8 cellular contexts compared by ENCODE assay signal in genomic region chr11:2015044-2015443, GRCh38. TPM values are rescaled to one million over a fixed set of nuclear protein-coding genes. Genes with fewer than 3 reads are reported as not detected.
"Had no signal": no experiment of that assay in that cellular context is flagged by ENCODE, and none has a peak within 500 bp of the region (broad histone marks: within the 10 kb centered on the region; RNA-seq: fewer than 3 reads in every experiment).

No MANE protein-coding gene starts in this region.

- H3K27me3 Mint-ChIP-seq: IgD-negative memory B cell had no signal

- H3K4me3 Mint-ChIP-seq: IgD-negative memory B cell had no signal

- H3K4me3 ChIP-seq: K562 had no signal

- ATAC-seq: K562 had no signal

- DNase-seq: IMR-90, KBM-7, KG1 had no signal

- H3K4me2 ChIP-seq: KMS-11 had no signal

- H3K27ac ChIP-seq: HL-60, KMS-11 had no signal

- H3K9me3 Mint-ChIP-seq: IgD-negative memory B cell had no signal

- H3K9ac ChIP-seq: KMS-11 had no signal

- H3K4me1 Mint-ChIP-seq: IgD-negative memory B cell had no signal

- H3K36me3 Mint-ChIP-seq: IgD-negative memory B cell had no signal

- H3K27ac Mint-ChIP-seq: IgD-negative memory B cell had no signal

- FAIRE-seq: HTR-8/SVneo, K562 had no signal

RNA-seq across cellular contexts. Expression of gene H19, which starts 17.4 kb away (rescaled TPM):
- total RNA-seq: IMR-90 had no signal
- polyA plus RNA-seq: IgD-negative memory B cell had no signal
